ENCODE assay signal across 8 cellular contexts in the genomic region with DNA sequence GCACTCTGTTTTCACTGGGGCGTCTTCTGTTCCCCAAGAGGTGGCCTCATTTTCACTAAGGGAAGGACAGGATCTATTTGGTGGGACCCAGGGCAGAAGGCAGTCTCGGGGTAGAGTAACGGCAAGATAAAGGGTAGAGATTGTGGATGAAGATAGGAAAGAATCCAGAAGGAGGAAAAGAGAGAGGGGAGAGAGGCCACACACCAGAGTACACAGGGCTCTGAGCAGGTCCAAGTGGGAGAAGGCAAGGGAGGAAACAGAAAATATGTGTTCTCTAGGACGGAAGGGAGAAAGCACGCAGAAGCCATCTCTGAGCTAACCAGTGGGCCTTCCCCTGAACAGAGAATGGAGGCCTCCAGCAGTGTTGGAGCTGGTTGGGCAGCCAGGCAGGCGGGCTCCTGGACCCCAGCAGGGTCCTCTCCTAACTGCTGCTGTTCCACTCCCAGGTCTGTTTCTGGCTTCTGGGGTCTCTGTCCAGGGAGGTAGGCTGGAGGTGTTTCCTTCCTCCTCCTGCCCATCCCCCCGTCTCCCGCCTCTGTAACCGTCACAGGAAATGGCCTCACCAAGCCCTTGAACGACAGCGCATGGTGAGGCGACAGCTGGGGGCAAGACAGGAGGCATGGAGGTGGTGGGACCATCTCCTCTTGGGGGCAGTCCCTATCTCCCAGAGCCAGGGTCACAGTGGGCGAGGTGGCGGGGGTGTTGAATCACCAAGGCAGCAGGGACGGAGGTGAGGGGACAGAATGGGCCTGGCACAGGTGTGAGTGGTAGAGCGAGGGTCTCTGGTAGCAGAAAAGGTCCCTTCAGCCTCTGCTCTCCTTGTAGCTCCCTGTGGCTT. TPM values are rescaled to one million over a fixed set of nuclear protein-coding genes. Genes with fewer than 3 reads are reported as not detected.
DNase-seq lines count a peak whose midpoint lies in the region; ATAC-seq and TF ChIP-seq lines count a peak whose summit lies in the region.

No MANE protein-coding gene starts in this region.

- intact Hi-C loops in OCI-LY7 (cut with micrococcal nuclease; ENCODE audit: unreplicated experiment) = no loop called here

- peak overlapping the region; percentile 24; the same call in 1 of the 2 replicates for H2AFZ ChIP-seq in OCI-LY7 (ENCODE audit: low read length)

- POLR2A ChIA-PET in OCI-LY7 (lab: Charles Lee) = interaction anchor here (1.2 to 1.9 kb wide), 3 partner anchors 14 to 24 kb away, joined by 4 to 11 read pairs (median 7); partner anchors contain the start of gene ARL8A

- no peaks in the 10 kb centered on the region for H3K9me3 Mint-ChIP-seq in activated naive CD4-positive, alpha-beta T cell treated with anti-CD3 and anti-CD28 coated beads, Interleukin-2, amount 50 U/mL, for 24 hours

- ATAC-seq in GM18502 (IDR thresholded peaks at IDR 0.05; ENCODE audit: poor library complexity, unreplicated experiment) = peak; percentile 20

- TF ChIP-seq CTCF in OCI-LY7 (conservative IDR thresholded peaks at IDR 0.05; ENCODE audit: low read length) = peak; percentile 47; the same call in 1 of the 2 replicates

- H3K27me3 Mint-ChIP-seq in activated naive CD4-positive, alpha-beta T cell treated with anti-CD3 and anti-CD28 coated beads, Interleukin-2, amount 50 U/mL, for 24 hours = no peaks in the 10 kb centered on the region

- H3K9me3 ChIP-seq in OCI-LY7 (ENCODE audit: low read length) = no peaks in the 10 kb centered on the region
- no peaks in the 10 kb centered on the region for H3K9me3 ChIP-seq in MG63

- DNase-seq in OCI-LY7 (ENCODE audit: low spot score) (peak; percentile 76), NCI-H524 (lab: John Stamatoyannopoulos, UW) (no peak), NCI-H69 (lab: John Stamatoyannopoulos, UW) (no peak), MG63 (no peak), DMS79 (lab: John Stamatoyannopoulos, UW) (no peak)
- peak; percentile 41 for DNase-seq in stimulated activated CD4-positive, alpha-beta T cell treated with anti-CD3 and anti-CD28 coated beads, Interleukin-2, amount 100 ng/mL, for 4 hours (ENCODE audit: low read depth)

- peak overlapping the region; percentile 73 for H3K4me3 ChIP-seq in OCI-LY7 (ENCODE audit: low read depth, low read length, poor library complexity, severe bottlenecking)
- H3K4me3 ChIP-seq in MG63 = no peak overlapping the region

- H3K36me3 ChIP-seq in OCI-LY7 (ENCODE audit: insufficient read depth, low read length) = peaks cover 32% of the 10 kb centered on the region
- no peaks in the 10 kb centered on the region for H3K36me3 ChIP-seq in MG63

- no peaks in the 10 kb centered on the region for H3K27me3 ChIP-seq in MG63

- H3K27ac ChIP-seq in OCI-LY7 (ENCODE audit: low read depth, low read length, poor library complexity, severe bottlenecking) = peak overlapping the region; percentile 89

- BruUV-seq in OCI-LY7 (replicated peaks; lab: Mats Ljungman, UMichigan) = no TSS peak

- peaks cover 81% of the 10 kb centered on the region for H3K4me1 Mint-ChIP-seq in activated naive CD4-positive, alpha-beta T cell treated with anti-CD3 and anti-CD28 coated beads, Interleukin-2, amount 50 U/mL, for 24 hours

- H3K4me1 ChIP-seq in OCI-LY7 (ENCODE audit: insufficient read depth, low read length, poor library complexity, severe bottlenecking) = peaks cover 98% of the 10 kb centered on the region

- CTCF ChIA-PET in OCI-LY7 (lab: Charles Lee; ENCODE audit: unreplicated experiment) = no interaction called here

- H3K27ac Mint-ChIP-seq in activated naive CD4-positive, alpha-beta T cell treated with anti-CD3 and anti-CD28 coated beads, Interleukin-2, amount 50 U/mL, for 24 hours = peak overlapping the region; percentile 98

- no peaks in the 10 kb centered on the region for H4K20me1 ChIP-seq in OCI-LY7 (ENCODE audit: insufficient read depth, low read length)

- H3K36me3 Mint-ChIP-seq in activated naive CD4-positive, alpha-beta T cell treated with anti-CD3 and anti-CD28 coated beads, Interleukin-2, amount 50 U/mL, for 24 hours = peaks cover 10% of the 10 kb centered on the region

- H3K4me2 ChIP-seq in OCI-LY7 (ENCODE audit: low read length) = peak overlapping the region; percentile 95

- peak overlapping the region; percentile 94 for H3K4me3 Mint-ChIP-seq in activated naive CD4-positive, alpha-beta T cell treated with anti-CD3 and anti-CD28 coated beads, Interleukin-2, amount 50 U/mL, for 24 hours

- no peaks in the 10 kb centered on the region for H3K9me2 ChIP-seq in OCI-LY7 (ENCODE audit: insufficient read depth, low read length)

- peaks cover 30% of the 10 kb centered on the region; the same call in 1 of the 2 replicates for H3K79me2 ChIP-seq in OCI-LY7 (ENCODE audit: insufficient read depth, low read depth, low read length)

RNA-seq across cellular contexts. Expression of gene PTPN7, which starts 0.6 kb away (rescaled TPM):
- 54.2 and 67.5 TPM in 2 replicates for total RNA-seq in OCI-LY7 (2014; rRNA removed; shearing (Covaris generic))
- 79.1 and 83.1 TPM in 2 replicates for total RNA-seq in OCI-LY7 (2022)
- total RNA-seq in MG63 (2014; rRNA removed; shearing (Covaris generic); ENCODE audit: low replicate concordance) = not detected in 2 replicates

RNA-seq across cellular contexts. Expression of gene ARL8A, which starts 15.2 kb away (rescaled TPM):
- total RNA-seq in OCI-LY7 (2014; rRNA removed; shearing (Covaris generic)) = 25.1 and 25.7 TPM in 2 replicates
- 44.6 and 46.1 TPM in 2 replicates for total RNA-seq in OCI-LY7 (2022)
- total RNA-seq in MG63 (2014; rRNA removed; shearing (Covaris generic); ENCODE audit: low replicate concordance) = 21.3 and 35.5 TPM in 2 replicates

RNA-seq across cellular contexts. Expression of gene LGR6, which starts 33.8 kb away (rescaled TPM):
- not detected in 2 replicates for total RNA-seq in OCI-LY7 (2014; rRNA removed; shearing (Covaris generic))
- total RNA-seq in OCI-LY7 (2022) = not detected in 2 replicates
- not detected in 2 replicates for total RNA-seq in MG63 (2014; rRNA removed; shearing (Covaris generic); ENCODE audit: low replicate concordance)

RNA-seq across cellular contexts. Expression of gene GPR37L1, which starts 37.0 kb away (rescaled TPM):
- total RNA-seq in OCI-LY7 (2014; rRNA removed; shearing (Covaris generic)) = 0.03 TPM in 1 of 2 replicates, not detected in the other
- not detected in 2 replicates for total RNA-seq in OCI-LY7 (2022)
- total RNA-seq in MG63 (2014; rRNA removed; shearing (Covaris generic); ENCODE audit: low replicate concordance) = not detected in 2 replicates

Comparison
In these comparisons a context has a peak if more than half of its experiments do, and no peak if none do; other contexts are left out.
1. DNase-seq: peak in OCI-LY7 (single experiment) and stimulated activated CD4-positive, alpha-beta T cell treated with anti-CD3 and anti-CD28 coated beads, Interleukin-2, amount 100 ng/mL, for 4 hours (single experiment); none in NCI-H524 (0 of 2), NCI-H69 (single experiment), MG63 (single experiment) and DMS79 (single experiment).
2. RNA of gene PTPN7, which starts 0.6 kb away (total RNA-seq): 54.2 to 83.1 TPM in OCI-LY7; not detected in MG63; every median in the first group is over 10 times any median in the second.